ENCODE assay signal across 8 cellular contexts in the genomic region with DNA sequence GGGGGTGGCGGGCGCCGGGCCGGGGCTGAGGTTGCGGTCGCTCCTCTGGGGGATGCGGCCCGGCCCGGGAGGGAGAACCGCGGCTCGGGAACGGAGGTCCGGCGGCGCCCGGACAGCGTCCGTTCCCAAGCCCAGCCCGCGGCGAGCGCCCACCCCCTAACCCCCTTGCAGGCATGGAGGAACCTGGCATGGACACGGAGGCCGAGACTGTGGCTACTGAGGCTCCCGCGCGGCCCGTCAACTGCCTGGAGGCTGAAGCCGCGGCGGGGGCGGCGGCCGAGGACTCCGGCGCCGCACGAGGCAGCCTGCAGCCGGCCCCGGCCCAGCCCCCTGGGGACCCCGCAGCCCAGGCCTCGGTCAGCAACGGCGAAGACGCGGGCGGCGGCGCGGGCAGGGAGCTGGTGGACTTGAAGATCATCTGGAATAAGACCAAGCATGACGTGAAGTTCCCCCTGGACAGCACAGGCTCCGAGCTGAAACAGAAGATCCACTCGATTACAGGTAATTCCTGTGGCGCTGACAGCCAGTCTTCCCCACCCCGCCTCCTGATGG. TPM values are rescaled to one million over a fixed set of nuclear protein-coding genes. Genes with fewer than 3 reads are reported as not detected.
DNase-seq lines count a peak whose midpoint lies in the region; ATAC-seq and TF ChIP-seq lines count a peak whose summit lies in the region.

No MANE protein-coding gene starts in this region.

- peaks cover 50% of the 10 kb centered on the region for H3K36me3 Mint-ChIP-seq in CD8-positive, alpha-beta T cell
- peaks cover 15% of the 10 kb centered on the region for H3K36me3 Mint-ChIP-seq in stimulated activated memory B cell treated with anti-CD40 and anti-IgM and Interleukin-4, amounts not matched to agents 10 μg/mL and 1 μg/mL and 100 μg/mL, for 72 hours

- TF ChIP-seq RAD21 in liver (IDR thresholded peaks at IDR 0.05): no peak

- CTCF ChIA-PET in CD8-positive, alpha-beta T cell (lab: Charles Lee): interaction anchor here (0.6 to 1.9 kb wide), 3 partner anchors 12 to 39 kb away, joined by 3 to 6 read pairs (median 6); a partner anchor contains a TSS

- under 1% methylated on average over 56 of the region's 56 CpGs for WGBS in liver

- no peaks in the 10 kb centered on the region for H3K9me3 ChIP-seq in CD8-positive, alpha-beta T cell (ENCODE audit: low read length)
- no peaks in the 10 kb centered on the region for H3K9me3 ChIP-seq in liver (ENCODE audit: control insufficient read depth in 4 of 4, low read length in 3 of 4)

- ATAC-seq in CD8-positive, alpha-beta T cell: peak; percentile 3
- ATAC-seq in stimulated activated memory B cell treated with anti-CD40 and anti-IgM and Interleukin-4, amounts not matched to agents 10 μg/mL and 1 μg/mL and 100 μg/mL, for 72 hours: no peak
- no peak for ATAC-seq in GM18502 (IDR thresholded peaks at IDR 0.05; ENCODE audit: poor library complexity, unreplicated experiment)

- no peak for TF ChIP-seq CTCF in CD8-positive, alpha-beta T cell (IDR thresholded peaks at IDR 0.05)
- TF ChIP-seq CTCF in liver (IDR thresholded peaks at IDR 0.05; ENCODE audit: low read depth, low read length, missing input control): no peak

- no peaks in the 10 kb centered on the region for H3K27me3 Mint-ChIP-seq in CD8-positive, alpha-beta T cell (ENCODE audit: low read depth)
- H3K27me3 Mint-ChIP-seq in stimulated activated memory B cell treated with anti-CD40 and anti-IgM and Interleukin-4, amounts not matched to agents 10 μg/mL and 1 μg/mL and 100 μg/mL, for 72 hours: no peaks in the 10 kb centered on the region

- peak overlapping the region; percentile 91 for H3K4me3 Mint-ChIP-seq in CD8-positive, alpha-beta T cell
- H3K4me3 Mint-ChIP-seq in stimulated activated memory B cell treated with anti-CD40 and anti-IgM and Interleukin-4, amounts not matched to agents 10 μg/mL and 1 μg/mL and 100 μg/mL, for 72 hours: peak overlapping the region; percentile 90

- H3K4me1 ChIP-seq in CD8-positive, alpha-beta T cell (ENCODE audit: insufficient read depth, low read length): peaks cover 21% of the 10 kb centered on the region
- peaks cover 2 to 31% (median 19%) of the 10 kb centered on the region in 4 donors for H3K4me1 ChIP-seq in liver (ENCODE audit: control insufficient read depth in 4 of 4, insufficient read depth in 4 of 4, low read length in 3 of 4)

- no peaks in the 10 kb centered on the region for H3K9me3 Mint-ChIP-seq in CD8-positive, alpha-beta T cell
- H3K9me3 Mint-ChIP-seq in stimulated activated memory B cell treated with anti-CD40 and anti-IgM and Interleukin-4, amounts not matched to agents 10 μg/mL and 1 μg/mL and 100 μg/mL, for 72 hours: no peaks in the 10 kb centered on the region

- peaks cover 7% of the 10 kb centered on the region for H3K36me3 ChIP-seq in CD8-positive, alpha-beta T cell (ENCODE audit: insufficient read depth, low read length)
- H3K36me3 ChIP-seq in liver (ENCODE audit: control insufficient read depth in 4 of 4, insufficient read depth in 3 of 4, low read depth in 1 of 4, low read length in 3 of 4): peaks cover 5 to 32% (median 22%) of the 10 kb centered on the region in 4 donors

- intact Hi-C loops in CD8-positive, alpha-beta T cell (cut with DNase I, micrococcal nuclease): loop anchor here (1.0 to 10.0 kb wide), 12 partner anchors 38 to 1603 kb away; a partner anchor contains a TSS

- peak in 3 of 7 experiments; percentile 3 to 22 (median 21) for DNase-seq in CD8-positive, alpha-beta T cell
- DNase-seq in HCEC 1CT: peak; percentile 3
- DNase-seq in RPMI7951 (ENCODE audit: low read depth): peak; percentile 23
- peak; percentile 38 for DNase-seq in cerebellar cortex (ENCODE audit: low spot score)
- DNase-seq in NCI-H2107 (lab: John Stamatoyannopoulos, UW): no peak

- H3K27me3 ChIP-seq in CD8-positive, alpha-beta T cell (ENCODE audit: insufficient read depth, low read length): no peaks in the 10 kb centered on the region
- H3K27me3 ChIP-seq in liver (ENCODE audit: control insufficient read depth in 4 of 4, insufficient read depth in 4 of 4, low read length in 3 of 4): no peaks in the 10 kb centered on the region

- peaks cover 38% of the 10 kb centered on the region for H3K4me1 Mint-ChIP-seq in CD8-positive, alpha-beta T cell (ENCODE audit: low read depth)
- peaks cover 25% of the 10 kb centered on the region for H3K4me1 Mint-ChIP-seq in stimulated activated memory B cell treated with anti-CD40 and anti-IgM and Interleukin-4, amounts not matched to agents 10 μg/mL and 1 μg/mL and 100 μg/mL, for 72 hours

- POLR2A ChIA-PET in CD8-positive, alpha-beta T cell (lab: Charles Lee): interaction anchor here (0.9 to 1.8 kb wide), 5 partner anchors 19 to 84 kb away, joined by 3 to 7 read pairs (median 4); a partner anchor contains a TSS

- peak overlapping the region; percentile 90 to 92 for H3K9ac ChIP-seq in liver (ENCODE audit: low read depth in 1 of 2, low read length in 2 of 2)

- H3K4me3 ChIP-seq in CD8-positive, alpha-beta T cell (ENCODE audit: low read depth, low read length): peak overlapping the region; percentile 90
- peak overlapping the region; percentile 84 to 97 (median 92) for H3K4me3 ChIP-seq in liver (ENCODE audit: low read depth in 1 of 3, low read length in 3 of 3)

- peak overlapping the region; percentile 92 for H3K27ac Mint-ChIP-seq in CD8-positive, alpha-beta T cell
- H3K27ac Mint-ChIP-seq in stimulated activated memory B cell treated with anti-CD40 and anti-IgM and Interleukin-4, amounts not matched to agents 10 μg/mL and 1 μg/mL and 100 μg/mL, for 72 hours: peak overlapping the region; percentile 90

- peak overlapping the region; percentile 88 for H3K27ac ChIP-seq in CD8-positive, alpha-beta T cell (ENCODE audit: low read depth, low read length)
- peak overlapping the region; percentile 85 to 86 for H3K27ac ChIP-seq in liver (ENCODE audit: low read depth in 1 of 2, low read length in 2 of 2)

TF ChIP-seq in liver, 16 proteins besides CTCF, POLR2A, EP300 and RAD21 (continues in another document):
- TF ChIP-seq, protein P1, sequence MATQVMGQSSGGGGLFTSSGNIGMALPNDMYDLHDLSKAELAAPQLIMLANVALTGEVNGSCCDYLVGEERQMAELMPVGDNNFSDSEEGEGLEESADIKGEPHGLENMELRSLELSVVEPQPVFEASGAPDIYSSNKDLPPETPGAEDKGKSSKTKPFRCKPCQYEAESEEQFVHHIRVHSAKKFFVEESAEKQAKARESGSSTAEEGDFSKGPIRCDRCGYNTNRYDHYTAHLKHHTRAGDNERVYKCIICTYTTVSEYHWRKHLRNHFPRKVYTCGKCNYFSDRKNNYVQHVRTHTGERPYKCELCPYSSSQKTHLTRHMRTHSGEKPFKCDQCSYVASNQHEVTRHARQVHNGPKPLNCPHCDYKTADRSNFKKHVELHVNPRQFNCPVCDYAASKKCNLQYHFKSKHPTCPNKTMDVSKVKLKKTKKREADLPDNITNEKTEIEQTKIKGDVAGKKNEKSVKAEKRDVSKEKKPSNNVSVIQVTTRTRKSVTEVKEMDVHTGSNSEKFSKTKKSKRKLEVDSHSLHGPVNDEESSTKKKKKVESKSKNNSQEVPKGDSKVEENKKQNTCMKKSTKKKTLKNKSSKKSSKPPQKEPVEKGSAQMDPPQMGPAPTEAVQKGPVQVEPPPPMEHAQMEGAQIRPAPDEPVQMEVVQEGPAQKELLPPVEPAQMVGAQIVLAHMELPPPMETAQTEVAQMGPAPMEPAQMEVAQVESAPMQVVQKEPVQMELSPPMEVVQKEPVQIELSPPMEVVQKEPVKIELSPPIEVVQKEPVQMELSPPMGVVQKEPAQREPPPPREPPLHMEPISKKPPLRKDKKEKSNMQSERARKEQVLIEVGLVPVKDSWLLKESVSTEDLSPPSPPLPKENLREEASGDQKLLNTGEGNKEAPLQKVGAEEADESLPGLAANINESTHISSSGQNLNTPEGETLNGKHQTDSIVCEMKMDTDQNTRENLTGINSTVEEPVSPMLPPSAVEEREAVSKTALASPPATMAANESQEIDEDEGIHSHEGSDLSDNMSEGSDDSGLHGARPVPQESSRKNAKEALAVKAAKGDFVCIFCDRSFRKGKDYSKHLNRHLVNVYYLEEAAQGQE (IDR thresholded peaks at IDR 0.05): no peak
- TF ChIP-seq YY1 (IDR thresholded peaks at IDR 0.05): no peak
- TF ChIP-seq TAF1 (conservative IDR thresholded peaks at IDR 0.05): no peak
- no peak for TF ChIP-seq FOXA1 (IDR thresholded peaks at IDR 0.05)
- no peak for TF ChIP-seq SP1 (IDR thresholded peaks at IDR 0.05)
- TF ChIP-seq RXRA (IDR thresholded peaks at IDR 0.05): no peak
- TF ChIP-seq HNF4A (conservative IDR thresholded peaks at IDR 0.05): no peak
- no peak for TF ChIP-seq FOXA2 (IDR thresholded peaks at IDR 0.05)
- TF ChIP-seq EGR1 (IDR thresholded peaks at IDR 0.05; ENCODE audit: low read depth in 2 of 2): no peak
- TF ChIP-seq, protein P2, sequence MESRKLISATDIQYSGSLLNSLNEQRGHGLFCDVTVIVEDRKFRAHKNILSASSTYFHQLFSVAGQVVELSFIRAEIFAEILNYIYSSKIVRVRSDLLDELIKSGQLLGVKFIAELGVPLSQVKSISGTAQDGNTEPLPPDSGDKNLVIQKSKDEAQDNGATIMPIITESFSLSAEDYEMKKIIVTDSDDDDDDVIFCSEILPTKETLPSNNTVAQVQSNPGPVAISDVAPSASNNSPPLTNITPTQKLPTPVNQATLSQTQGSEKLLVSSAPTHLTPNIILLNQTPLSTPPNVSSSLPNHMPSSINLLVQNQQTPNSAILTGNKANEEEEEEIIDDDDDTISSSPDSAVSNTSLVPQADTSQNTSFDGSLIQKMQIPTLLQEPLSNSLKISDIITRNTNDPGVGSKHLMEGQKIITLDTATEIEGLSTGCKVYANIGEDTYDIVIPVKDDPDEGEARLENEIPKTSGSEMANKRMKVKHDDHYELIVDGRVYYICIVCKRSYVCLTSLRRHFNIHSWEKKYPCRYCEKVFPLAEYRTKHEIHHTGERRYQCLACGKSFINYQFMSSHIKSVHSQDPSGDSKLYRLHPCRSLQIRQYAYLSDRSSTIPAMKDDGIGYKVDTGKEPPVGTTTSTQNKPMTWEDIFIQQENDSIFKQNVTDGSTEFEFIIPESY (IDR thresholded peaks at IDR 0.05): no peak
- TF ChIP-seq HNF4G (IDR thresholded peaks at IDR 0.05): no peak

RNA-seq across cellular contexts. Expression of a gene that starts 0.3 kb away (rescaled TPM):
- 10 to 100 TPM; 49.0 to 51.1 TPM for total RNA-seq in CD8-positive, alpha-beta T cell
- total RNA-seq in RPMI7951 (2014; rRNA removed; shearing (Covaris generic)): 52.6 and 67.9 TPM in 2 replicates
- total RNA-seq in liver: 10 to 100 TPM; 38.4 to 42.4 TPM
- 10 to 100 TPM in 1 of 2 donors, 1 to 10 TPM in 1; 9.2 to 12.8 TPM for polyA plus RNA-seq in liver

RNA-seq across cellular contexts. Expression of a gene that starts 0.7 kb away (rescaled TPM):
- total RNA-seq in CD8-positive, alpha-beta T cell: 1 to 10 TPM; 7.2 to 8.8 TPM
- total RNA-seq in RPMI7951 (2014; rRNA removed; shearing (Covaris generic)): 10.6 and 12.7 TPM in 2 replicates
- total RNA-seq in liver: 10 to 100 TPM; 17.2 to 31.0 TPM
- polyA plus RNA-seq in liver: 10 to 100 TPM; 11.6 to 22.1 TPM

RNA-seq across cellular contexts. Expression of a gene that starts 38.3 kb away (rescaled TPM):
- 10 to 100 TPM; 32.3 to 36.0 TPM for total RNA-seq in CD8-positive, alpha-beta T cell
- 156 and 176 TPM in 2 replicates for total RNA-seq in RPMI7951 (2014; rRNA removed; shearing (Covaris generic))
- 100 to 1,000 TPM in 1 of 2 donors, 10 to 100 TPM in 1; 47.4 to 130 TPM for total RNA-seq in liver
- 100 to 1,000 TPM; 168 to 263 TPM for polyA plus RNA-seq in liver

RNA-seq across cellular contexts. Expression of a gene that starts 47.6 kb away (rescaled TPM):
- 100 to 1,000 TPM; 220 to 239 TPM for total RNA-seq in CD8-positive, alpha-beta T cell
- 8.8 and 9.1 TPM in 2 replicates for total RNA-seq in RPMI7951 (2014; rRNA removed; shearing (Covaris generic))
- total RNA-seq in liver: 10 to 100 TPM; 21.0 to 23.9 TPM
- polyA plus RNA-seq in liver: 10 to 100 TPM in 1 of 2 donors, 1 to 10 TPM in 1; 8.4 to 11.1 TPM
